In the genomic region with DNA sequence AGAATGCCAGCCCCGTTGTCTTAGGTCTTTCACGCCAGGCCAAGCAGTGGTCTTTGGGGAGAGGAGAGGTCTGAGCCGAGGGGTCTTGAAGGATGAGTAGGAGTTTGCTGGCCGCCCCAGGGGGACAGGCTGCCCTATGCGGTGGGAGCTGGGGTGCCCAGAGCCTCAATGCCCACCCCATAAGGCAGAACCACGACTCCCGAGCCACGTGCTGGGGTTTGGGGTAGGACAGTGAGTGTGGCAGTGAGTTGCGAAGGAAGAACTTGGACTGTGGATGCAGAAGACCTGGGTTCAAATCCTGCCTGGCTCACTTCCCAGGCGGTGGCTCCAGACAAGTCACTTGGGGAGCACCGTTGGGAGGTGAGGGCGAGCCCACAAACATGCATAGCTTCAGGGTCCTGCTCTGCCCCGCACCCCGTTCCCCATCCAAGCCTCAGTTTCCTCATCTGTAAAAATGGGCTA, we compare ENCODE assay signal across 16 cellular contexts. TPM values are rescaled to one million over a fixed set of nuclear protein-coding genes. Genes with fewer than 3 reads are reported as not detected.
DNase-seq lines count a peak whose midpoint lies in the region; ATAC-seq and TF ChIP-seq lines count a peak whose summit lies in the region.
"Had no signal": no experiment of that assay in that cellular context is flagged by ENCODE, and none has a peak within 500 bp of the region (broad histone marks: within the 10 kb centered on the region; RNA-seq: fewer than 3 reads in every experiment).

No MANE protein-coding gene starts in this region.

- ATAC-seq in psoas muscle (no peak), GM19455 (IDR thresholded peaks at IDR 0.05; ENCODE audit: unreplicated experiment) (no peak)
- ATAC-seq: natural killer cell had no signal

- WGBS in esophagus squamous epithelium, 2 donors = 74 to 89% methylated on average over 8 to 9 of the region's 14 CpGs
- WGBS in psoas muscle, 3 donors = 88 to 91% (median 88%) methylated on average over 14 of the region's 14 CpGs

- H3K4me1 ChIP-seq in esophagus squamous epithelium (peaks cover 38 to 85% (median 55%) of the 10 kb centered on the region in 3 donors), psoas muscle (peaks cover 59% of the 10 kb centered on the region)

- H3K27me3 ChIP-seq in esophagus squamous epithelium (no peaks in the 10 kb centered on the region), psoas muscle (ENCODE audit: insufficient read depth in 3 of 3, low read length in 2 of 3) (no peaks in the 10 kb centered on the region)
- H3K27me3 ChIP-seq: SJCRH30 had no signal

- no peak for DNase-seq in RWPE1 (ENCODE audit: low spot score)
- no peak for DNase-seq in esophagus squamous epithelium (lab: John Stamatoyannopoulos, UW)
- peak in 1 of 2 donors; percentile 44 for DNase-seq in psoas muscle
- no peak for DNase-seq in ACHN
- no peak for DNase-seq in activated CD4-positive, alpha-beta T cell treated with anti-CD3 and anti-CD28 coated beads, Interleukin-2, amount 10 ng/mL, durations not matched to agents 24 days and 14 days
- DNase-seq in Calu3 = no peak
- DNase-seq: activated CD4-positive, CD25-positive, alpha-beta regulatory T cell; activated CD8-positive, alpha-beta memory T cell treated with anti-CD3 and anti-CD28 coated beads for 24 hours; GOT3; natural killer cell; NCI-H1930; SJCRH30; stimulated activated naive CD4-positive, alpha-beta T cell treated with Interleukin-2 at 50 U/mL for 16 hours had no signal

- H3K9me3 ChIP-seq in esophagus squamous epithelium (no peaks in the 10 kb centered on the region), psoas muscle (no peaks in the 10 kb centered on the region)
- H3K9me3 ChIP-seq: SJCRH30 had no signal

- H3K4me3 ChIP-seq in esophagus squamous epithelium = no peak overlapping the region
- H3K4me3 ChIP-seq in psoas muscle = no peak overlapping the region
- H3K4me3 ChIP-seq: SJCRH30 had no signal

- POLR2A ChIA-PET in RWPE1 (lab: Yijun Ruan, JAX; ENCODE audit: low non-redundant PET) = interaction anchor here (0.6 kb wide), 1 partner anchor 139 kb away, joined by 3 read pairs; no protein-coding TSS in a partner anchor

- intact Hi-C loops in esophagus squamous epithelium (cut with DNase I) = loop anchor here (5.0 kb wide), 1 partner anchor 43 kb away; no protein-coding TSS in a partner anchor
- intact Hi-C loops in psoas muscle (cut with DNase I) = loop anchor here (2.0 kb wide), 2 partner anchors 39 to 41 kb away; no protein-coding TSS in a partner anchor
- intact Hi-C loops in activated CD4-positive, alpha-beta T cell treated with anti-CD3 and anti-CD28 coated beads, Interleukin-2, amount 10 ng/mL, durations not matched to agents 24 days and 14 days (cut with micrococcal nuclease) = loop anchor here (1.0 kb wide), 1 partner anchor 41 kb away; no protein-coding TSS in a partner anchor
- intact Hi-C loops in Calu3 (cut with micrococcal nuclease; ENCODE audit: unreplicated experiment) = loop anchor here (2.0 kb wide), 1 partner anchor 41 kb away; no protein-coding TSS in a partner anchor

- CTCF ChIA-PET in RWPE1 (lab: Yijun Ruan, JAX) = no interaction called here
- CTCF ChIA-PET in Calu3 (lab: Charles Lee) = no interaction called here

- H3K36me3 Mint-ChIP-seq in activated CD4-positive, alpha-beta T cell treated with anti-CD3 and anti-CD28 coated beads, Interleukin-2, amount 10 ng/mL, durations not matched to agents 24 days and 14 days (ENCODE audit: low read depth) = peaks cover 16% of the 10 kb centered on the region
- H3K36me3 Mint-ChIP-seq in Calu3 (ENCODE audit: insufficient read depth, unreplicated experiment) = peaks cover 9% of the 10 kb centered on the region
- H3K36me3 Mint-ChIP-seq: activated naive CD8-positive, alpha-beta T cell; natural killer cell had no signal

- in situ Hi-C loops in ACHN (cut with HindIII; ENCODE audit: low pct_ligation_motif_present, low pct_unique_long_range_greater_than_20kb, low sequenced_read_pairs) = no loop called here

- peaks cover 22% of the 10 kb centered on the region for H3K4me1 Mint-ChIP-seq in activated CD4-positive, alpha-beta T cell treated with anti-CD3 and anti-CD28 coated beads, Interleukin-2, amount 10 ng/mL, durations not matched to agents 24 days and 14 days
- H3K4me1 Mint-ChIP-seq in Calu3 (ENCODE audit: low read depth, unreplicated experiment) = peaks cover 7% of the 10 kb centered on the region

- H3K36me3 ChIP-seq in esophagus squamous epithelium = peaks cover 0 to 29% (median 11%) of the 10 kb centered on the region in 3 donors
- peaks cover 0 to 15% of the 10 kb centered on the region in 2 donors for H3K36me3 ChIP-seq in psoas muscle (ENCODE audit: insufficient read depth in 1 of 2, low read depth in 1 of 2)

- TF ChIP-seq CTCF in C4-2B (conservative IDR thresholded peaks at IDR 0.05) (no peak), RWPE1 (conservative IDR thresholded peaks at IDR 0.05; ENCODE audit: low read depth) (no peak), esophagus squamous epithelium (IDR thresholded peaks at IDR 0.05) (no peak), psoas muscle (IDR thresholded peaks at IDR 0.05) (no peak), Calu3 (IDR thresholded peaks at IDR 0.05; ENCODE audit: unreplicated experiment) (no peak)

- H3K27ac Mint-ChIP-seq in activated CD4-positive, alpha-beta T cell treated with anti-CD3 and anti-CD28 coated beads, Interleukin-2, amount 10 ng/mL, durations not matched to agents 24 days and 14 days = no peak overlapping the region
- no peak overlapping the region for H3K27ac Mint-ChIP-seq in Calu3 (ENCODE audit: unreplicated experiment)

- H3K4me3 Mint-ChIP-seq in activated CD4-positive, alpha-beta T cell treated with anti-CD3 and anti-CD28 coated beads, Interleukin-2, amount 10 ng/mL, durations not matched to agents 24 days and 14 days = no peak overlapping the region
- H3K4me3 Mint-ChIP-seq in Calu3 (ENCODE audit: low read depth, unreplicated experiment) = no peak overlapping the region
- H3K4me3 Mint-ChIP-seq: activated naive CD8-positive, alpha-beta T cell; natural killer cell had no signal

- H3K9me3 Mint-ChIP-seq in activated CD4-positive, alpha-beta T cell treated with anti-CD3 and anti-CD28 coated beads, Interleukin-2, amount 10 ng/mL, durations not matched to agents 24 days and 14 days = no peaks in the 10 kb centered on the region
- H3K9me3 Mint-ChIP-seq in Calu3 (ENCODE audit: low read depth, unreplicated experiment) = no peaks in the 10 kb centered on the region
- H3K9me3 Mint-ChIP-seq: natural killer cell had no signal

- BruUV-seq in Calu3 (replicated peaks; lab: Mats Ljungman, UMichigan) = no TSS peak

- H3K27me3 Mint-ChIP-seq in activated CD4-positive, alpha-beta T cell treated with anti-CD3 and anti-CD28 coated beads, Interleukin-2, amount 10 ng/mL, durations not matched to agents 24 days and 14 days = no peaks in the 10 kb centered on the region
- H3K27me3 Mint-ChIP-seq in Calu3 (ENCODE audit: unreplicated experiment) = no peaks in the 10 kb centered on the region
- H3K27me3 Mint-ChIP-seq: activated naive CD8-positive, alpha-beta T cell had no signal

- TF ChIP-seq POLR2A in esophagus squamous epithelium (IDR thresholded peaks at IDR 0.05) = no peak

- H3K27ac ChIP-seq in C4-2B = peak overlapping the region; percentile 39
- H3K27ac ChIP-seq in RWPE1 = peak overlapping the region; percentile 85
- peak overlapping the region in 3 of 4 donors; percentile 1 to 100 (median 99) for H3K27ac ChIP-seq in esophagus squamous epithelium
- peak overlapping the region; percentile 89 for H3K27ac ChIP-seq in psoas muscle

RNA-seq across cellular contexts. Expression of a gene that starts 5.5 kb away (rescaled TPM):
- total RNA-seq in esophagus squamous epithelium (10 to 100 TPM; 11.3 to 44.0 (median 26.0) TPM), psoas muscle (100 to 1,000 TPM in 1 of 4 donors, 10 to 100 TPM in 3; 77.1 to 130 (median 82.2) TPM), Calu3 (2022) (57.5 and 75.1 TPM in 2 replicates)
- 10 to 100 TPM; 43.9 to 59.9 (median 56.9) TPM for polyA plus RNA-seq in psoas muscle
- 69.4 and 74.0 TPM in 2 replicates for total RNA-seq in activated CD4-positive, alpha-beta T cell treated with anti-CD3 and anti-CD28 coated beads, Interleukin-2, amount 10 ng/mL, durations not matched to agents 24 days and 14 days

RNA-seq across cellular contexts. Expression of a gene that starts 17.5 kb away (rescaled TPM):
- total RNA-seq in esophagus squamous epithelium = 10 to 100 TPM; 34.5 to 78.9 (median 61.7) TPM
- total RNA-seq in psoas muscle = 10 to 100 TPM; 47.7 to 56.0 (median 52.2) TPM
- polyA plus RNA-seq in psoas muscle = 10 to 100 TPM; 32.8 to 55.6 (median 48.9) TPM
- total RNA-seq in activated CD4-positive, alpha-beta T cell treated with anti-CD3 and anti-CD28 coated beads, Interleukin-2, amount 10 ng/mL, durations not matched to agents 24 days and 14 days = 7.9 and 8.8 TPM in 2 replicates
- 10.1 and 12.8 TPM in 2 replicates for total RNA-seq in Calu3 (2022)

RNA-seq across cellular contexts. Expression of a gene that starts 31.7 kb away (rescaled TPM):
- total RNA-seq in esophagus squamous epithelium = 10 to 100 TPM; 17.0 to 37.1 (median 19.2) TPM
- 100 to 1,000 TPM in 1 of 4 donors, 10 to 100 TPM in 3; 10.7 to 118 (median 44.7) TPM for total RNA-seq in psoas muscle
- polyA plus RNA-seq in psoas muscle = 100 to 1,000 TPM in 1 of 3 donors, 10 to 100 TPM in 2; 17.2 to 235 (median 19.1) TPM
- 4.0 and 4.1 TPM in 2 replicates for total RNA-seq in activated CD4-positive, alpha-beta T cell treated with anti-CD3 and anti-CD28 coated beads, Interleukin-2, amount 10 ng/mL, durations not matched to agents 24 days and 14 days
- 0.97 and 1.6 TPM in 2 replicates for total RNA-seq in Calu3 (2022)
- total RNA-seq: natural killer cell had no signal

RNA-seq across cellular contexts. Expression of a gene that starts 49.1 kb away (rescaled TPM):
- total RNA-seq in esophagus squamous epithelium (100 to 1,000 TPM; 102 to 162 (median 128) TPM), psoas muscle (10 to 100 TPM; 73.2 to 92.2 (median 84.1) TPM), Calu3 (2022) (186 and 204 TPM in 2 replicates)
- polyA plus RNA-seq in psoas muscle = 100 to 1,000 TPM in 2 of 3 donors, 10 to 100 TPM in 1; 53.2 to 146 (median 118) TPM
- 349 and 352 TPM in 2 replicates for total RNA-seq in activated CD4-positive, alpha-beta T cell treated with anti-CD3 and anti-CD28 coated beads, Interleukin-2, amount 10 ng/mL, durations not matched to agents 24 days and 14 days

RNA-seq across cellular contexts. Expression of a gene that starts 52.6 kb away (rescaled TPM):
- total RNA-seq in esophagus squamous epithelium (1 to 10 TPM; 2.9 to 8.8 (median 4.4) TPM), psoas muscle (10 to 100 TPM in 2 of 4 donors, 1 to 10 TPM in 2; 7.1 to 14.2 (median 9.7) TPM), Calu3 (2022) (0.17 TPM in 1 of 2 replicates, not detected in the other)
- 1 to 10 TPM; 5.1 to 9.4 (median 7.7) TPM for polyA plus RNA-seq in psoas muscle
- total RNA-seq in activated CD4-positive, alpha-beta T cell treated with anti-CD3 and anti-CD28 coated beads, Interleukin-2, amount 10 ng/mL, durations not matched to agents 24 days and 14 days = 0.85 and 1.5 TPM in 2 replicates

Comparison
In these comparisons a context has a peak if more than half of its experiments do, and no peak if none do; other contexts are left out.
1. H3K27ac ChIP-seq: peak in every context shown above with its lines; median percentile 99 in esophagus squamous epithelium; 89 in psoas muscle; 85 in RWPE1; 39 in C4-2B.